In genomic region chr3:42661593-42662022, GRCh38 we compare ENCODE assay signal across 19 cellular contexts. TPM values are rescaled to one million over a fixed set of nuclear protein-coding genes. Genes with fewer than 3 reads are reported as not detected.
"Had no signal": no experiment of that assay in that cellular context is flagged by ENCODE, and none has a peak within 500 bp of the region (broad histone marks: within the 10 kb centered on the region; RNA-seq: fewer than 3 reads in every experiment).

No MANE protein-coding gene starts in this region.

- DNase-seq: activated CD4-positive, alpha-beta T cell treated with anti-CD3 and anti-CD28 coated beads, Interleukin-2, amount 50 U/mL, for 1 hour; activated CD4-positive, CD25-positive, alpha-beta regulatory T cell; activated naive CD8-positive, alpha-beta T cell treated with anti-CD3 and anti-CD28 coated beads for 36 hours; activated T-cell treated with anti-CD3 and anti-CD28 coated beads, Interleukin-2, amount 50 U/mL, for 1 hour; anterior cingulate cortex; cortex of kidney; effector memory CD4-positive, alpha-beta T cell; immature natural killer cell; mucosa of descending colon; naive thymus-derived CD8-positive, alpha-beta T cell; SK-N-SH; stimulated activated CD4-positive, alpha-beta T cell treated with anti-CD3 and anti-CD28 coated beads, Interleukin-12 subunit alpha, Interleukin-12 subunit beta, amount 100 ng/mL, for 4 hours; stimulated activated naive CD4-positive, alpha-beta T cell treated with Interleukin-2 at 50 U/mL for 16 hours; upper lobe of left lung had no signal

- H3K9me3 Mint-ChIP-seq: activated naive CD8-positive, alpha-beta T cell treated with anti-CD3 and anti-CD28 coated beads for 36 hours; immature natural killer cell; naive thymus-derived CD8-positive, alpha-beta T cell; T-helper 1 cell treated with Interleukin-12 subunit alpha and Interleukin-12 subunit beta and Interleukin-4 antibody, amounts not matched to agents 30 μg/mL and 1 μg/mL, for 36 hours had no signal

- H3K27me3 ChIP-seq: upper lobe of left lung had no signal

- H3K27ac Mint-ChIP-seq: activated naive CD8-positive, alpha-beta T cell treated with anti-CD3 and anti-CD28 coated beads for 36 hours; progenitor cell of endocrine pancreas; T-helper 1 cell treated with Interleukin-12 subunit alpha and Interleukin-12 subunit beta and Interleukin-4 antibody, amounts not matched to agents 30 μg/mL and 1 μg/mL, for 36 hours had no signal

- H3K9me3 ChIP-seq: mucosa of descending colon, SK-N-SH, upper lobe of left lung had no signal

- H3K4me3 ChIP-seq: mucosa of descending colon, upper lobe of left lung had no signal

- H3K4me1 Mint-ChIP-seq: activated naive CD8-positive, alpha-beta T cell treated with anti-CD3 and anti-CD28 coated beads for 36 hours; immature natural killer cell had no signal

- H3K27me3 Mint-ChIP-seq: activated naive CD8-positive, alpha-beta T cell treated with anti-CD3 and anti-CD28 coated beads for 36 hours; naive thymus-derived CD8-positive, alpha-beta T cell; progenitor cell of endocrine pancreas had no signal

- ATAC-seq: mucosa of descending colon; naive thymus-derived CD8-positive, alpha-beta T cell had no signal

- H3K4me3 Mint-ChIP-seq: activated naive CD8-positive, alpha-beta T cell treated with anti-CD3 and anti-CD28 coated beads for 36 hours; immature natural killer cell; naive thymus-derived CD8-positive, alpha-beta T cell; T-helper 1 cell treated with Interleukin-12 subunit alpha and Interleukin-12 subunit beta and Interleukin-4 antibody, amounts not matched to agents 30 μg/mL and 1 μg/mL, for 36 hours had no signal

- H3K36me3 Mint-ChIP-seq: activated naive CD8-positive, alpha-beta T cell treated with anti-CD3 and anti-CD28 coated beads for 36 hours; immature natural killer cell; naive thymus-derived CD8-positive, alpha-beta T cell had no signal

- H3K27ac ChIP-seq: epithelial cell of prostate, upper lobe of left lung had no signal

RNA-seq across cellular contexts. Expression of gene ZBTB47, which starts 8.1 kb away (rescaled TPM):
- polyA plus RNA-seq: naive thymus-derived CD8-positive, alpha-beta T cell had no signal

RNA-seq across cellular contexts. Expression of gene KLHL40, which starts 23.7 kb away (rescaled TPM):
- total RNA-seq: activated naive CD8-positive, alpha-beta T cell treated with anti-CD3 and anti-CD28 coated beads for 36 hours; bronchial epithelial cell; glomerular endothelial cell; mucosa of descending colon; naive thymus-derived CD8-positive, alpha-beta T cell; progenitor cell of endocrine pancreas; upper lobe of left lung had no signal
- polyA plus RNA-seq: immature natural killer cell; naive thymus-derived CD8-positive, alpha-beta T cell; SK-N-SH had no signal

RNA-seq across cellular contexts. Expression of gene HHATL, which starts 41.0 kb away (rescaled TPM):
- total RNA-seq: activated naive CD8-positive, alpha-beta T cell treated with anti-CD3 and anti-CD28 coated beads for 36 hours; bronchial epithelial cell; glomerular endothelial cell; naive thymus-derived CD8-positive, alpha-beta T cell; progenitor cell of endocrine pancreas had no signal
- polyA plus RNA-seq: immature natural killer cell; naive thymus-derived CD8-positive, alpha-beta T cell; SK-N-SH had no signal
